ENCODE assay signal across 1 cellular context in genomic region chr1:96660051-96660450, GRCh38.
TF ChIP-seq lines count a peak whose summit lies in the region.

No MANE protein-coding gene starts in this region.

TF ChIP-seq in GM23338, 12 proteins besides CTCF, POLR2A, EP300 and RAD21:
- TF ChIP-seq STAT1 (IDR thresholded peaks at IDR 0.05; ENCODE audit: unreplicated experiment) = no peak
- TF ChIP-seq REST (IDR thresholded peaks at IDR 0.05; ENCODE audit: unreplicated experiment) = no peak
- TF ChIP-seq, protein P1, sequence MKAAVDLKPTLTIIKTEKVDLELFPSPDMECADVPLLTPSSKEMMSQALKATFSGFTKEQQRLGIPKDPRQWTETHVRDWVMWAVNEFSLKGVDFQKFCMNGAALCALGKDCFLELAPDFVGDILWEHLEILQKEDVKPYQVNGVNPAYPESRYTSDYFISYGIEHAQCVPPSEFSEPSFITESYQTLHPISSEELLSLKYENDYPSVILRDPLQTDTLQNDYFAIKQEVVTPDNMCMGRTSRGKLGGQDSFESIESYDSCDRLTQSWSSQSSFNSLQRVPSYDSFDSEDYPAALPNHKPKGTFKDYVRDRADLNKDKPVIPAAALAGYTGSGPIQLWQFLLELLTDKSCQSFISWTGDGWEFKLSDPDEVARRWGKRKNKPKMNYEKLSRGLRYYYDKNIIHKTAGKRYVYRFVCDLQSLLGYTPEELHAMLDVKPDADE (IDR thresholded peaks at IDR 0.05) = no peak
- TF ChIP-seq CREB1 (CRISPR knock-in tag; IDR thresholded peaks at IDR 0.05; ENCODE audit: low read depth) = no peak
